1 cellular context compared by ENCODE assay signal in the genomic region with DNA sequence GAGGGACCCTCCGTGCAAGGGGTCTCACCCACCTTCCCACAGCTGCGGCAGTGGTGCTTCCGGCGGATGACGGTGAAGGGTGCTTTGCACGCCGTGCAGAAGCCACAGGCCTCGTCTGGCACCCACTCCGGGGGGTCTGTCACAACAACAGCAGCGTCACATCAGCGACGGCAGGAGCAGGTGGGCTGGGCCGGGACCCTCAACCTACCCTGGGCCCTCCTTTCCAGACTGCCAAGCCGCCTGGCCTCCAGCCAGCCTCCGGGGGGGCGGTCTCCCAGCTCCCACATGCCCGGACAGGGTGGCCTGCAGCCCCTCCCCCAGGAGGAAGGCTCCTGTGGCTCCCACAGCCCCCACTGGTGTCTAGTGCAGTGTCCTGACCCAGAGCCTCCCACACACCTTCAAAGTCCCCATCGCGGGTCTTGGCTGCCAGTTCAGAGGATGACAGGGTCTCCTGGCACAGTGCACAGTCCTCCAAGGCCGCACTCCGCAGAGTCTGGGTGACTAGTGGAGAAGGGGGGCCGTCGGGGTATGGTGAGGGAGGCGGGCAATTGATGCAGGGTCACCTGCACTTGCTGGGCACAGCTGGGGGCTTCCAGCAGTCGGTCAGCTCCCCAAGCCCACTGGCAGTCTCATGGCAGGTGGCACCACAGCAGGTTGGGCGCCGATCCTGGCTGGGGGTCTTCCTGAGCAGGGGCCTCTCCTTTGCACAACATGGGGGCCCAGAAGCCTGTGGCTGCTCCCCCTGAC.
TF ChIP-seq lines count a peak whose summit lies in the region.

No MANE protein-coding gene starts in this region.

TF ChIP-seq in HepG2, 621 proteins besides CTCF, POLR2A, EP300 and RAD21:
- TF ChIP-seq NR3C1 (CRISPR knock-in tag; IDR thresholded peaks at IDR 0.05) (no peak), ZNF232 (CRISPR knock-in tag; IDR thresholded peaks at IDR 0.05; ENCODE audit: borderline replicate concordance) (no peak)
TF ChIP-seq in HepG2: peak in this region for 0.
